ENCODE assay signal across 8 cellular contexts in the genomic region with DNA sequence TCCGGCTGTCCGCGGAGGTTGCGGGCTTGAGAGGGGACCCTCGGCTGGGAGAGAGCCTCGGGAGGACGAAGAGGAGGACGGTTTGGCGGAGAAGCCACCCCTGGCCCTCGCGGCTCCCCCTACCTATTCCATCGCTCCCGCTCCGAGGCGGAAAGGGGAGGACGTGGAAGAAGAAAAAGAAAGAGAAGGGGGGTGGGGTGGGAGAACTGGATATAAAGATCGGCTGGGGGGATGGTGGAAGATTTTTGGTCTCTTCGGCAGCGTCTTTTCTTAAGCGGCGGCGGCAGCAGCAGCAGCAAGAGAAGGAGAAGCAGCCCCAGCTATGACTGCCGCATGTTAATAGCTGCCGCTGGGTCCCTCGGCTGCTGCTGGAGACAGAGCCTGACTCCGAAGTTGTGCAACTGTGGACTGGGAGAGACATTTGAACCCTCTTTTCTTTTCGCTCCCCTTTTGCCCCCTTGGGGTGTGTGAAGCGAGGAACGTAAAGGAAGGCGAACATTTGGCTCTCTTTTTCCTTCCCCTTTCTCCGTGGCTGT. TPM values are rescaled to one million over a fixed set of nuclear protein-coding genes. Genes with fewer than 3 reads are reported as not detected.
DNase-seq lines count a peak whose midpoint lies in the region; ATAC-seq and TF ChIP-seq lines count a peak whose summit lies in the region.

No MANE protein-coding gene starts in this region.

- peaks cover 2% of the 10 kb centered on the region for H3K27me3 Mint-ChIP-seq in neural progenitor cell (ENCODE audit: insufficient read depth, low read depth)

- H3K27ac Mint-ChIP-seq in neural progenitor cell = peak overlapping the region; percentile 99
- H3K27ac Mint-ChIP-seq in stimulated activated effector memory CD8-positive, alpha-beta T cell treated with anti-CD3 and anti-CD28 coated beads, Interleukin-12 subunit alpha, Interleukin-12 subunit beta, amount 100 ng/mL, for 72 hours = no peak overlapping the region

- H3K9me2 ChIP-seq in PC-3 (replicated peaks; ENCODE audit: low read length) = no peaks in the 10 kb centered on the region

- H3K4me2 ChIP-seq in PC-3 (ENCODE audit: low read length) (peak overlapping the region; percentile 90), neural progenitor cell (peak overlapping the region; percentile 90)

- H3K4me1 Mint-ChIP-seq in neural progenitor cell = peaks cover 37% of the 10 kb centered on the region
- no peaks in the 10 kb centered on the region for H3K4me1 Mint-ChIP-seq in stimulated activated effector memory CD8-positive, alpha-beta T cell treated with anti-CD3 and anti-CD28 coated beads, Interleukin-12 subunit alpha, Interleukin-12 subunit beta, amount 100 ng/mL, for 72 hours

- H3F3A ChIP-seq in PC-3 (ENCODE audit: low read length, unreplicated experiment) (no peaks in the 10 kb centered on the region), neural progenitor cell (ENCODE audit: low read depth) (peaks cover 19% of the 10 kb centered on the region)

- H3K36me3 ChIP-seq in PC-3 (ENCODE audit: low read depth, low read length) (no peaks in the 10 kb centered on the region), neural progenitor cell (no peaks in the 10 kb centered on the region)

- TF ChIP-seq CTCF in PC-3 (conservative IDR thresholded peaks at IDR 0.05; ENCODE audit: low read depth, low read length) = no peak
- no peak for TF ChIP-seq CTCF in fibroblast of the aortic adventitia (IDR thresholded peaks at IDR 0.05; ENCODE audit: insufficient read depth, low read length)
- TF ChIP-seq CTCF in neural progenitor cell (IDR thresholded peaks at IDR 0.05) = no peak

- peak; percentile 17 for DNase-seq in EL
- DNase-seq in PC-3 = peak; percentile 14
- DNase-seq in fibroblast of the aortic adventitia (ENCODE audit: low read depth) = peak; percentile 4
- DNase-seq in neural progenitor cell (ENCODE audit: low spot score) = peak; percentile 63
- DNase-seq in stimulated activated effector memory CD8-positive, alpha-beta T cell treated with anti-CD3 and anti-CD28 coated beads, Interleukin-12 subunit alpha, Interleukin-12 subunit beta, amount 100 ng/mL, for 72 hours (ENCODE audit: low spot score in 2 of 2) = no peak

- H4K20me1 ChIP-seq in PC-3 (ENCODE audit: low read length) = no peaks in the 10 kb centered on the region
- H4K20me1 ChIP-seq in neural progenitor cell (ENCODE audit: low read depth) = peaks cover 41% of the 10 kb centered on the region

- peaks cover 2% of the 10 kb centered on the region for H3K9me3 Mint-ChIP-seq in neural progenitor cell
- peaks cover 11% of the 10 kb centered on the region for H3K9me3 Mint-ChIP-seq in stimulated activated effector memory CD8-positive, alpha-beta T cell treated with anti-CD3 and anti-CD28 coated beads, Interleukin-12 subunit alpha, Interleukin-12 subunit beta, amount 100 ng/mL, for 72 hours

- H3K4me3 Mint-ChIP-seq in neural progenitor cell = peak overlapping the region; percentile 99
- H3K4me3 Mint-ChIP-seq in stimulated activated effector memory CD8-positive, alpha-beta T cell treated with anti-CD3 and anti-CD28 coated beads, Interleukin-12 subunit alpha, Interleukin-12 subunit beta, amount 100 ng/mL, for 72 hours = no peak overlapping the region

- H3K9ac ChIP-seq in PC-3 (ENCODE audit: low read length) (no peak overlapping the region), neural progenitor cell (peak overlapping the region; percentile 69)

- POLR2A ChIA-PET in PC-3 (lab: Charles Lee; ENCODE audit: unreplicated experiment) = no interaction called here

- intact Hi-C loops in PC-3 (cut with micrococcal nuclease) = loop anchor here (5.0 kb wide), 2 partner anchors 76 to 261 kb away; no protein-coding TSS in a partner anchor

- no peaks in the 10 kb centered on the region for H3K9me3 ChIP-seq in PC-3 (ENCODE audit: low read length)
- H3K9me3 ChIP-seq in neural progenitor cell (ENCODE audit: low read depth) = no peaks in the 10 kb centered on the region

- ATAC-seq in PC-3 = no peak
- no peak for ATAC-seq in HG02870 (IDR thresholded peaks at IDR 0.05; ENCODE audit: unreplicated experiment)
- no peak for ATAC-seq in HG03442 (IDR thresholded peaks at IDR 0.05; ENCODE audit: unreplicated experiment)
- no peak for ATAC-seq in GM21515 (IDR thresholded peaks at IDR 0.05; ENCODE audit: unreplicated experiment)
- ATAC-seq in stimulated activated effector memory CD8-positive, alpha-beta T cell treated with anti-CD3 and anti-CD28 coated beads, Interleukin-12 subunit alpha, Interleukin-12 subunit beta, amount 100 ng/mL, for 72 hours = no peak

- no peaks in the 10 kb centered on the region for H3K36me3 Mint-ChIP-seq in neural progenitor cell
- H3K36me3 Mint-ChIP-seq in stimulated activated effector memory CD8-positive, alpha-beta T cell treated with anti-CD3 and anti-CD28 coated beads, Interleukin-12 subunit alpha, Interleukin-12 subunit beta, amount 100 ng/mL, for 72 hours = no peaks in the 10 kb centered on the region

- CTCF ChIA-PET in PC-3 (lab: Charles Lee) = no interaction called here

- no peak overlapping the region for H3K27ac ChIP-seq in PC-3 (ENCODE audit: low read length)
- H3K27ac ChIP-seq in neural progenitor cell = peak overlapping the region; percentile 69

- peaks cover 20% of the 10 kb centered on the region for H3K27me3 ChIP-seq in PC-3 (ENCODE audit: low read length)
- peaks cover 21% of the 10 kb centered on the region for H3K27me3 ChIP-seq in neural progenitor cell

- H3K79me2 ChIP-seq in PC-3 (ENCODE audit: low read length) (no peaks in the 10 kb centered on the region), neural progenitor cell (ENCODE audit: low read depth) (peaks cover 57% of the 10 kb centered on the region)

- no TSS peak for BruUV-seq in PC-3 (replicated peaks; lab: Mats Ljungman, UMichigan)

- H3K4me3 ChIP-seq in PC-3 (ENCODE audit: low read length) (peak overlapping the region; percentile 65), fibroblast of the aortic adventitia (ENCODE audit: low read depth, low read length) (peak overlapping the region; percentile 40), neural progenitor cell (peak overlapping the region; percentile 86)

- H2AFZ ChIP-seq in PC-3 (ENCODE audit: low read length) (peak overlapping the region; percentile 80), neural progenitor cell (replicated peaks) (peak overlapping the region; percentile 20)

- H3K4me1 ChIP-seq in PC-3 (ENCODE audit: insufficient read depth, low read length) (peaks cover 26% of the 10 kb centered on the region), neural progenitor cell (peaks cover 22% of the 10 kb centered on the region)

RNA-seq across cellular contexts. Expression of a gene that starts 0.9 kb away (rescaled TPM):
- total RNA-seq in PC-3 (2014; rRNA removed) (0.66 and 0.69 TPM in 2 replicates), fibroblast of the aortic adventitia (ENCODE audit: low replicate concordance) (under 0.01 and 7.9 TPM in 2 replicates), neural progenitor cell (ENCODE audit: low replicate concordance) (70.0 and 93.6 TPM in 2 replicates)

Comparison
In these comparisons a context has a peak if more than half of its experiments do, and no peak if none do; other contexts are left out.
1. DNase-seq: peak in EL (single experiment), PC-3 (single experiment), fibroblast of the aortic adventitia (single experiment) and neural progenitor cell (single experiment); none in stimulated activated effector memory CD8-positive, alpha-beta T cell treated with anti-CD3 and anti-CD28 coated beads, Interleukin-12 subunit alpha, Interleukin-12 subunit beta, amount 100 ng/mL, for 72 hours (0 of 2).
2. Peak in every context shown above with its lines, with median percentiles within 50 percentile points of each other: H3K4me3 ChIP-seq.